23 cellular contexts compared by ENCODE assay signal in the genomic region with DNA sequence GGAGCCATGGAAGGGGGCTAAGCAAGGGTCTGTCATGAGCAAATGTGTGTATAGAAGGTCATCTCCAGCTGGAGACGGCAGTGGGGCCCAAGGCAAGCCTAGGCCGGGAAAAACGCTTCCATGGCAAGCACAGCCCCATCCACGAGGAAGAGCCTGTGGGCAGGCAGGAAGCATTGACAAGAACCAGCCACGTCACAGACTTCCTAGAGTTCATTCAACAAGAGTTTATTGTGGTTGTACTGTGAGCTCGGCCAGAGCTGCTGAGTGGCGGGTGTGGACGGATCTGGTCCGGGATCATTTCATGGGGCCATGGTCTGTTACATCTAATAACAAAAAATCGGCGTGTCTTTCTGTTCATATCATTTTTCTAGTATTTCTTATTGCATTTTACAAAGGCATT.
DNase-seq lines count a peak whose midpoint lies in the region; ATAC-seq, FAIRE-seq and TF ChIP-seq lines count a peak whose summit lies in the region.
"Had no signal": no experiment of that assay in that cellular context is flagged by ENCODE, and none has a peak within 500 bp of the region (broad histone marks: within the 10 kb centered on the region; RNA-seq: fewer than 3 reads in every experiment).

No MANE protein-coding gene starts in this region.

- 83 to 85% methylated on average over 11 of the region's 11 CpGs for WGBS in aorta, 2 donors

- H3K27me3 Mint-ChIP-seq in activated CD8-positive, alpha-beta T cell treated with anti-CD3 and anti-CD28 coated beads, Interleukin-2, amount 10 ng/mL, durations not matched to agents 7 days and 5 days (ENCODE audit: low read depth), result no peaks in the 10 kb centered on the region
- no peaks in the 10 kb centered on the region for H3K27me3 Mint-ChIP-seq in activated CD8-positive, alpha-beta T cell treated with anti-CD3 and anti-CD28 coated beads for 36 hours
- no peaks in the 10 kb centered on the region for H3K27me3 Mint-ChIP-seq in stimulated activated memory B cell treated with anti-CD40 and anti-IgM and Interleukin-4, amounts not matched to agents 10 μg/mL and 1 μg/mL and 100 μg/mL, for 72 hours
- no peaks in the 10 kb centered on the region for H3K27me3 Mint-ChIP-seq in activated T-cell treated with anti-CD3 and anti-CD28 coated beads, Interleukin-2, amount 50 U/mL, for 24 hours

- H3K27ac ChIP-seq in kidney (ENCODE audit: low read depth in 2 of 2, low read length in 2 of 2) (no peak overlapping the region), aorta (ENCODE audit: low read depth in 1 of 2, low read length in 2 of 2) (no peak overlapping the region)
- H3K27ac ChIP-seq: 22Rv1; BLaER1 treated with 17β-estradiol and CSF1 and Interleukin-3, amounts not matched to agents 10 nM and 100 nM; GM23248 had no signal

- H3K27me3 ChIP-seq in aorta (ENCODE audit: control insufficient read depth in 1 of 2, insufficient read depth in 2 of 2, low read length in 1 of 2), result no peaks in the 10 kb centered on the region
- H3K27me3 ChIP-seq: BE2C; BLaER1 treated with 17β-estradiol and CSF1 and Interleukin-3, amounts not matched to agents 10 nM and 100 nM had no signal

- CTCF ChIA-PET in activated CD8-positive, alpha-beta T cell treated with anti-CD3 and anti-CD28 coated beads, Interleukin-2, amount 10 ng/mL, durations not matched to agents 7 days and 5 days (lab: Charles Lee), result no interaction called here
- CTCF ChIA-PET in activated CD8-positive, alpha-beta T cell treated with anti-CD3 and anti-CD28 coated beads for 36 hours (lab: Charles Lee), result no interaction called here

- H3K36me3 ChIP-seq in kidney (ENCODE audit: control insufficient read depth in 1 of 2, insufficient read depth in 2 of 2, low read length in 2 of 2) (no peaks in the 10 kb centered on the region), aorta (ENCODE audit: control insufficient read depth in 1 of 2, insufficient read depth in 2 of 2, low read length in 1 of 2) (no peaks in the 10 kb centered on the region)
- H3K36me3 ChIP-seq: BE2C had no signal

- FAIRE-seq in kidney (lab: Jason Lieb, UNC), result no peak
- FAIRE-seq: A204.1, G401.6, GM12892, H1 had no signal

- peak; percentile 15 for DNase-seq in activated CD8-positive, alpha-beta T cell treated with anti-CD3 and anti-CD28 coated beads, Interleukin-2, amount 10 ng/mL, durations not matched to agents 7 days and 5 days
- DNase-seq in activated CD8-positive, alpha-beta T cell treated with anti-CD3 and anti-CD28 coated beads for 36 hours, result no peak
- DNase-seq in SK-MEL-5 (ENCODE audit: low read depth, low spot score) (peak; percentile 50), kidney (peak; percentile 26), NCI-H2081 treated with DMSO at 0.1 percent for 48 hours (lab: John Stamatoyannopoulos, UW) (no peak), aorta (no peak)
- DNase-seq in activated T-cell treated with anti-CD3 and anti-CD28 coated beads, Interleukin-2, amount 50 U/mL, for 24 hours, result no peak
- DNase-seq: BE2C; Calu3; CD4-positive, alpha-beta memory T cell; COR-L47; DMS153; DND-41; GM23248 had no signal

- in situ Hi-C loops in SK-MEL-5 (cut with HindIII; ENCODE audit: low pct_unique_long_range_greater_than_20kb, low sequenced_read_pairs), result no loop called here

- TF ChIP-seq CTCF in activated CD8-positive, alpha-beta T cell treated with anti-CD3 and anti-CD28 coated beads for 36 hours (IDR thresholded peaks at IDR 0.05), result no peak
- TF ChIP-seq CTCF in kidney (IDR thresholded peaks at IDR 0.05; ENCODE audit: borderline replicate concordance, extremely low read depth, insufficient read depth), result no peak

- H3K4me3 ChIP-seq in kidney (ENCODE audit: low read length in 2 of 2) (no peak overlapping the region), aorta (ENCODE audit: low read length in 2 of 2) (no peak overlapping the region)
- H3K4me3 ChIP-seq: BLaER1 treated with 17β-estradiol and CSF1 and Interleukin-3, amounts not matched to agents 10 nM and 100 nM; GM23248 had no signal

- no peak overlapping the region for H3K27ac Mint-ChIP-seq in activated CD8-positive, alpha-beta T cell treated with anti-CD3 and anti-CD28 coated beads, Interleukin-2, amount 10 ng/mL, durations not matched to agents 7 days and 5 days
- H3K27ac Mint-ChIP-seq in activated CD8-positive, alpha-beta T cell treated with anti-CD3 and anti-CD28 coated beads for 36 hours, result no peak overlapping the region
- peak overlapping the region; percentile 59 for H3K27ac Mint-ChIP-seq in stimulated activated memory B cell treated with anti-CD40 and anti-IgM and Interleukin-4, amounts not matched to agents 10 μg/mL and 1 μg/mL and 100 μg/mL, for 72 hours
- no peak overlapping the region for H3K27ac Mint-ChIP-seq in activated T-cell treated with anti-CD3 and anti-CD28 coated beads, Interleukin-2, amount 50 U/mL, for 24 hours
- H3K27ac Mint-ChIP-seq: CD4-positive, alpha-beta memory T cell; H9 had no signal

- POLR2A ChIA-PET in activated CD8-positive, alpha-beta T cell treated with anti-CD3 and anti-CD28 coated beads, Interleukin-2, amount 10 ng/mL, durations not matched to agents 7 days and 5 days (lab: Charles Lee), result no interaction called here
- POLR2A ChIA-PET in activated CD8-positive, alpha-beta T cell treated with anti-CD3 and anti-CD28 coated beads for 36 hours (lab: Charles Lee), result no interaction called here

- ATAC-seq in activated CD8-positive, alpha-beta T cell treated with anti-CD3 and anti-CD28 coated beads, Interleukin-2, amount 10 ng/mL, durations not matched to agents 7 days and 5 days, result no peak
- ATAC-seq in activated CD8-positive, alpha-beta T cell treated with anti-CD3 and anti-CD28 coated beads for 36 hours, result no peak
- ATAC-seq in stimulated activated memory B cell treated with anti-CD40 and anti-IgM and Interleukin-4, amounts not matched to agents 10 μg/mL and 1 μg/mL and 100 μg/mL, for 72 hours, result no peak
- no peak for ATAC-seq in aorta (ENCODE audit: low FRiP score)
- ATAC-seq: HCT116 had no signal

- H3K4me1 ChIP-seq in kidney (ENCODE audit: control insufficient read depth in 1 of 2, insufficient read depth in 1 of 2, low read depth in 1 of 2, low read length in 2 of 2), result peaks cover 0 to 3% of the 10 kb centered on the region in 2 donors
- no peaks in the 10 kb centered on the region for H3K4me1 ChIP-seq in aorta (ENCODE audit: control insufficient read depth in 1 of 2, insufficient read depth in 2 of 2, low read length in 2 of 2)
- H3K4me1 ChIP-seq: BE2C had no signal

- H3K9me3 ChIP-seq in kidney (ENCODE audit: control insufficient read depth in 1 of 2, low read length in 2 of 2), result no peaks in the 10 kb centered on the region
- no peaks in the 10 kb centered on the region for H3K9me3 ChIP-seq in aorta (ENCODE audit: control insufficient read depth, low read length)
- H3K9me3 ChIP-seq: BE2C; BLaER1 treated with 17β-estradiol and CSF1 and Interleukin-3, amounts not matched to agents 10 nM and 100 nM had no signal

- H3K4me1 Mint-ChIP-seq in activated CD8-positive, alpha-beta T cell treated with anti-CD3 and anti-CD28 coated beads, Interleukin-2, amount 10 ng/mL, durations not matched to agents 7 days and 5 days (ENCODE audit: low read depth), result no peaks in the 10 kb centered on the region
- no peaks in the 10 kb centered on the region for H3K4me1 Mint-ChIP-seq in activated CD8-positive, alpha-beta T cell treated with anti-CD3 and anti-CD28 coated beads for 36 hours (ENCODE audit: low read depth)
- no peaks in the 10 kb centered on the region for H3K4me1 Mint-ChIP-seq in stimulated activated memory B cell treated with anti-CD40 and anti-IgM and Interleukin-4, amounts not matched to agents 10 μg/mL and 1 μg/mL and 100 μg/mL, for 72 hours
- no peaks in the 10 kb centered on the region for H3K4me1 Mint-ChIP-seq in activated T-cell treated with anti-CD3 and anti-CD28 coated beads, Interleukin-2, amount 50 U/mL, for 24 hours (ENCODE audit: low read depth)
- H3K4me1 Mint-ChIP-seq: CD4-positive, alpha-beta memory T cell; H9 had no signal

- no peak overlapping the region for H3K9ac ChIP-seq in kidney (ENCODE audit: low read length in 2 of 2)
- H3K9ac ChIP-seq: BLaER1 treated with 17β-estradiol and CSF1 and Interleukin-3, amounts not matched to agents 10 nM and 100 nM; GM23248 had no signal

- no peak overlapping the region for H3K4me3 Mint-ChIP-seq in activated CD8-positive, alpha-beta T cell treated with anti-CD3 and anti-CD28 coated beads, Interleukin-2, amount 10 ng/mL, durations not matched to agents 7 days and 5 days
- H3K4me3 Mint-ChIP-seq in activated CD8-positive, alpha-beta T cell treated with anti-CD3 and anti-CD28 coated beads for 36 hours, result no peak overlapping the region
- no peak overlapping the region for H3K4me3 Mint-ChIP-seq in stimulated activated memory B cell treated with anti-CD40 and anti-IgM and Interleukin-4, amounts not matched to agents 10 μg/mL and 1 μg/mL and 100 μg/mL, for 72 hours
- H3K4me3 Mint-ChIP-seq in activated T-cell treated with anti-CD3 and anti-CD28 coated beads, Interleukin-2, amount 50 U/mL, for 24 hours, result no peak overlapping the region
- H3K4me3 Mint-ChIP-seq: CD4-positive, alpha-beta memory T cell; H9 had no signal

- no peaks in the 10 kb centered on the region for H3K36me3 Mint-ChIP-seq in activated CD8-positive, alpha-beta T cell treated with anti-CD3 and anti-CD28 coated beads, Interleukin-2, amount 10 ng/mL, durations not matched to agents 7 days and 5 days (ENCODE audit: low read depth)
- no peaks in the 10 kb centered on the region for H3K36me3 Mint-ChIP-seq in activated CD8-positive, alpha-beta T cell treated with anti-CD3 and anti-CD28 coated beads for 36 hours (ENCODE audit: low read depth)
- H3K36me3 Mint-ChIP-seq in stimulated activated memory B cell treated with anti-CD40 and anti-IgM and Interleukin-4, amounts not matched to agents 10 μg/mL and 1 μg/mL and 100 μg/mL, for 72 hours, result peaks cover 36% of the 10 kb centered on the region
- no peaks in the 10 kb centered on the region for H3K36me3 Mint-ChIP-seq in activated T-cell treated with anti-CD3 and anti-CD28 coated beads, Interleukin-2, amount 50 U/mL, for 24 hours (ENCODE audit: low read depth)
- H3K36me3 Mint-ChIP-seq: CD4-positive, alpha-beta memory T cell had no signal

- H3K9me3 Mint-ChIP-seq in activated CD8-positive, alpha-beta T cell treated with anti-CD3 and anti-CD28 coated beads, Interleukin-2, amount 10 ng/mL, durations not matched to agents 7 days and 5 days (ENCODE audit: insufficient read depth), result no peaks in the 10 kb centered on the region
- H3K9me3 Mint-ChIP-seq in activated CD8-positive, alpha-beta T cell treated with anti-CD3 and anti-CD28 coated beads for 36 hours, result no peaks in the 10 kb centered on the region
- H3K9me3 Mint-ChIP-seq in stimulated activated memory B cell treated with anti-CD40 and anti-IgM and Interleukin-4, amounts not matched to agents 10 μg/mL and 1 μg/mL and 100 μg/mL, for 72 hours, result no peaks in the 10 kb centered on the region
- no peaks in the 10 kb centered on the region for H3K9me3 Mint-ChIP-seq in activated T-cell treated with anti-CD3 and anti-CD28 coated beads, Interleukin-2, amount 50 U/mL, for 24 hours
- H3K9me3 Mint-ChIP-seq: CD4-positive, alpha-beta memory T cell had no signal

- intact Hi-C loops in activated CD8-positive, alpha-beta T cell treated with anti-CD3 and anti-CD28 coated beads for 36 hours (cut with micrococcal nuclease), result no loop called here
- intact Hi-C loops in kidney (cut with DNase I), result no loop called here
- intact Hi-C loops in aorta (cut with DNase I), result no loop called here

Comparison
In these comparisons a context has a peak if more than half of its experiments do, and no peak if none do; other contexts are left out.
1. DNase-seq: peak in activated CD8-positive, alpha-beta T cell treated with anti-CD3 and anti-CD28 coated beads, Interleukin-2, amount 10 ng/mL, durations not matched to agents 7 days and 5 days (single experiment), SK-MEL-5 (single experiment) and kidney (single experiment); none in activated CD8-positive, alpha-beta T cell treated with anti-CD3 and anti-CD28 coated beads for 36 hours (single experiment), NCI-H2081 treated with DMSO at 0.1 percent for 48 hours (single experiment), aorta (0 of 2) and activated T-cell treated with anti-CD3 and anti-CD28 coated beads, Interleukin-2, amount 50 U/mL, for 24 hours (single experiment).